In genomic region chr18:26286008-26286407, GRCh38 we compare ENCODE assay signal across 28 cellular contexts. TPM values are rescaled to one million over a fixed set of nuclear protein-coding genes. Genes with fewer than 3 reads are reported as not detected.
DNase-seq lines count a peak whose midpoint lies in the region; ATAC-seq, FAIRE-seq and TF ChIP-seq lines count a peak whose summit lies in the region.
"Had no signal": no experiment of that assay in that cellular context is flagged by ENCODE, and none has a peak within 500 bp of the region (broad histone marks: within the 10 kb centered on the region; RNA-seq: fewer than 3 reads in every experiment).

No MANE protein-coding gene starts in this region.

- no peak overlapping the region for H3K4me3 Mint-ChIP-seq in T-helper 17 cell
- H3K4me3 Mint-ChIP-seq in natural killer cell treated with Interleukin-12 subunit alpha and Interleukin-12 subunit beta and Interleukin-15 and Interleukin-18, amount 100 ng/mL, for 72 hours: no peak overlapping the region
- H3K4me3 Mint-ChIP-seq: activated naive CD8-positive, alpha-beta T cell; neural progenitor cell had no signal

- peak; percentile 63 for ATAC-seq in GM19452 (IDR thresholded peaks at IDR 0.05; ENCODE audit: unreplicated experiment)
- ATAC-seq in T-helper 17 cell: no peak
- ATAC-seq in natural killer cell treated with Interleukin-12 subunit alpha and Interleukin-12 subunit beta and Interleukin-15 and Interleukin-18, amount 100 ng/mL, for 72 hours: peak; percentile 66 to 78
- ATAC-seq in HG03442 (IDR thresholded peaks at IDR 0.05; ENCODE audit: unreplicated experiment): no peak
- ATAC-seq: left lobe of liver had no signal

- FAIRE-seq in GM12891 (lab: Jason Lieb, UNC): peak; percentile 50
- FAIRE-seq: colon, HTR-8/SVneo had no signal

- no peaks in the 10 kb centered on the region for H3K27me3 Mint-ChIP-seq in T-helper 17 cell
- H3K27me3 Mint-ChIP-seq in natural killer cell treated with Interleukin-12 subunit alpha and Interleukin-12 subunit beta and Interleukin-15 and Interleukin-18, amount 100 ng/mL, for 72 hours: peaks cover 12 to 18% of the 10 kb centered on the region in 2 donors
- H3K27me3 Mint-ChIP-seq: activated naive CD8-positive, alpha-beta T cell had no signal

- H3K27ac Mint-ChIP-seq in T-helper 17 cell: peak overlapping the region; percentile 63
- H3K27ac Mint-ChIP-seq in natural killer cell treated with Interleukin-12 subunit alpha and Interleukin-12 subunit beta and Interleukin-15 and Interleukin-18, amount 100 ng/mL, for 72 hours: no peak overlapping the region
- H3K27ac Mint-ChIP-seq: activated naive CD8-positive, alpha-beta T cell; neural progenitor cell had no signal

- no peak for TF ChIP-seq POLR2A in GM12891 (IDR thresholded peaks at IDR 0.05; ENCODE audit: low read depth, low read length)
- no peak for TF ChIP-seq POLR2A in erythroblast (IDR thresholded peaks at IDR 0.05; ENCODE audit: low read length)

- H3K4me1 Mint-ChIP-seq in T-helper 17 cell: peaks cover 10% of the 10 kb centered on the region
- peaks cover 10 to 20% of the 10 kb centered on the region in 2 donors for H3K4me1 Mint-ChIP-seq in natural killer cell treated with Interleukin-12 subunit alpha and Interleukin-12 subunit beta and Interleukin-15 and Interleukin-18, amount 100 ng/mL, for 72 hours (ENCODE audit: low read depth in 2 of 2)
- H3K4me1 Mint-ChIP-seq: neural progenitor cell had no signal

- no peak for DNase-seq in GM12891 (ENCODE audit: insufficient read length, low spot score)
- no peak for DNase-seq in T-helper 17 cell
- peak; percentile 63 for DNase-seq in natural killer cell treated with Interleukin-12 subunit alpha and Interleukin-12 subunit beta and Interleukin-15 and Interleukin-18, amount 100 ng/mL, for 72 hours (ENCODE audit: low spot score)
- DNase-seq in erythroblast (lab: John Stamatoyannopoulos, UW): no peak
- DNase-seq in NCI-H1048 (lab: John Stamatoyannopoulos, UW): no peak
- DNase-seq: activated CD4-positive, alpha-beta T cell treated with anti-CD3 and anti-CD28 coated beads for 4 hours; activated effector memory CD4-positive, alpha-beta T cell treated with Interleukin-2 at 50 U/mL for 16 hours; activated T-cell treated with anti-CD3 and anti-CD28 coated beads, Interleukin-2, amount 50 U/mL, for 1 hour; aorta; C1 segment of cervical spinal cord; COR-L47; effector CD8-positive, alpha-beta T cell; glutamatergic neuron; GOT3; KG1; MM.1S; NCI-H446; NCI-H774; stimulated activated CD4-positive, alpha-beta T cell treated with anti-CD3 and anti-CD28 coated beads, Interleukin-1b, Interleukin-23, amount 100 ng/mL, for 48 hours; stomach; T-helper 9 cell had no signal

- no peaks in the 10 kb centered on the region for H3K9me3 ChIP-seq in T-helper 17 cell (ENCODE audit: control insufficient read depth, low read length, poor library complexity, severe bottlenecking)
- H3K9me3 ChIP-seq: stomach had no signal

- H3K9me3 Mint-ChIP-seq in natural killer cell treated with Interleukin-12 subunit alpha and Interleukin-12 subunit beta and Interleukin-15 and Interleukin-18, amount 100 ng/mL, for 72 hours: no peaks in the 10 kb centered on the region

- H3K36me3 Mint-ChIP-seq in T-helper 17 cell (ENCODE audit: low read depth): peaks cover 8% of the 10 kb centered on the region
- peaks cover 4% of the 10 kb centered on the region for H3K36me3 Mint-ChIP-seq in natural killer cell treated with Interleukin-12 subunit alpha and Interleukin-12 subunit beta and Interleukin-15 and Interleukin-18, amount 100 ng/mL, for 72 hours

TF ChIP-seq in GM12891, 5 proteins besides CTCF, POLR2A, EP300 and RAD21:
- TF ChIP-seq PAX5 (IDR thresholded peaks at IDR 0.05; ENCODE audit: insufficient read depth, low read length, severe bottlenecking): no peak
- TF ChIP-seq TAF1 (IDR thresholded peaks at IDR 0.05; ENCODE audit: low read depth, low read length): no peak
- TF ChIP-seq POU2F2 (IDR thresholded peaks at IDR 0.05; ENCODE audit: low read depth, low read length): no peak
- no peak for TF ChIP-seq SPI1 (IDR thresholded peaks at IDR 0.05; ENCODE audit: low read depth, low read length)
- TF ChIP-seq POLR2AphosphoS5 (IDR thresholded peaks at IDR 0.05; ENCODE audit: low read depth, low read length): no peak

RNA-seq across cellular contexts. Expression of gene TAF4B, which starts 59.8 kb away (rescaled TPM):
- polyA plus RNA-seq in GM12891 (2012; ENCODE audit: low read depth, missing spikeins): 4.7 TPM
- 10 to 100 TPM in 1 of 2 donors, 1 to 10 TPM in 1; 9.2 to 10.4 TPM for total RNA-seq in T-helper 17 cell
- total RNA-seq in natural killer cell treated with Interleukin-12 subunit alpha and Interleukin-12 subunit beta and Interleukin-15 and Interleukin-18, amount 100 ng/mL, for 72 hours: 10 to 100 TPM in 1 of 2 donors, 1 to 10 TPM in 1; 4.2 to 14.5 TPM

Comparison
In these comparisons a context has a peak if more than half of its experiments do, and no peak if none do; other contexts are left out.
1. ATAC-seq: peak in GM19452 (single experiment) and natural killer cell treated with Interleukin-12 subunit alpha and Interleukin-12 subunit beta and Interleukin-15 and Interleukin-18, amount 100 ng/mL, for 72 hours (2 of 2); none in T-helper 17 cell (single experiment) and HG03442 (single experiment).